6 cellular contexts compared by ENCODE assay signal in the genomic region with DNA sequence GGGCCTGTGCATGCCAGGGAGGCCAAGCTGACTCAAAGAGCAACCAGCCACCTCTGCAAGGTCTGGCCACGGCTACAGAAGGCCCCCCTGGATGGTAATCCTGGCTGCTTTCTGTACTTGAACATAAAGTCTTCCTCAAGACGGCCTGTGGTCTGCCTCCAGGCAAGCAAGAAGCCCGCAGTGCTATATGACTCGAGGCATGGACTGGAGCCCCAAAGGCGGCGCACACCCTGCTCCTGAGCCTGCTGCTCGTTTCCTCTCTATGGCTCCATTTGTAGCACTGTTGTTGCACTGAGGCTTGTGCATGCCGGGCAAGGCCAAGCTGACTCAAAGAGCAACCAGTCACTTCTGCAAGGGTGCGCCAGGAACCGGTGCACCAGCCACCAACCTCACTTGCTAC. TPM values are rescaled to one million over a fixed set of nuclear protein-coding genes. Genes with fewer than 3 reads are reported as not detected.
"Had no signal": no experiment of that assay in that cellular context is flagged by ENCODE, and none has a peak within 500 bp of the region (broad histone marks: within the 10 kb centered on the region; RNA-seq: fewer than 3 reads in every experiment).

No MANE protein-coding gene starts in this region.

RNA-seq across cellular contexts. Expression of gene POTEI, which starts 57.3 kb away (rescaled TPM):
- total RNA-seq: LHCN-M2, MCF 10A, NCI-H460, PC-9, RPMI7951, SK-MEL-5 had no signal
